ENCODE assay signal across 2 cellular contexts in genomic region chr12:117057628-117058027, GRCh38. TPM values are rescaled to one million over a fixed set of nuclear protein-coding genes. Genes with fewer than 3 reads are reported as not detected.
"Had no signal": no experiment of that assay in that cellular context is flagged by ENCODE, and none has a peak within 500 bp of the region (broad histone marks: within the 10 kb centered on the region; RNA-seq: fewer than 3 reads in every experiment).

No MANE protein-coding gene starts in this region.

RNA-seq across cellular contexts. Expression of gene TESC, which starts 41.6 kb away (rescaled TPM):
- total RNA-seq: fibroblast of lung, fibroblast of villous mesenchyme had no signal
- polyA plus RNA-seq: fibroblast of lung had no signal
